In genomic region chr11:130193551-130193950, GRCh38 we compare ENCODE assay signal across 6 cellular contexts. TPM values are rescaled to one million over a fixed set of nuclear protein-coding genes. Genes with fewer than 3 reads are reported as not detected.
"Had no signal": no experiment of that assay in that cellular context is flagged by ENCODE, and none has a peak within 500 bp of the region (broad histone marks: within the 10 kb centered on the region; RNA-seq: fewer than 3 reads in every experiment).

No MANE protein-coding gene starts in this region.

RNA-seq across cellular contexts. Expression of gene ST14, which starts 34.0 kb away (rescaled TPM):
- total RNA-seq: activated CD4-positive, alpha-beta memory T cell treated with anti-CD3 and anti-CD28 coated beads, Interleukin-2, amount 10 ng/mL, durations not matched to agents 7 days and 5 days; activated CD4-positive, alpha-beta T cell treated with anti-CD3 and anti-CD28 coated beads for 36 hours; activated CD4-positive, alpha-beta T cell treated with anti-CD3 and anti-CD28 coated beads, Interleukin-2, amount 10 ng/mL, durations not matched to agents 7 days and 5 days; activated CD8-positive, alpha-beta memory T cell treated with anti-CD3 and anti-CD28 coated beads, Interleukin-2, amount 10 ng/mL, durations not matched to agents 7 days and 5 days; activated CD8-positive, alpha-beta T cell treated with anti-CD3 and anti-CD28 coated beads, Interleukin-2, amount 10 ng/mL, durations not matched to agents 7 days and 5 days; T-helper 2 cell treated with Interferon-gamma antibody and Interleukin-4, amounts not matched to agents 100 ng/mL and 5 ng/mL, for 36 hours had no signal
